In the genomic region with DNA sequence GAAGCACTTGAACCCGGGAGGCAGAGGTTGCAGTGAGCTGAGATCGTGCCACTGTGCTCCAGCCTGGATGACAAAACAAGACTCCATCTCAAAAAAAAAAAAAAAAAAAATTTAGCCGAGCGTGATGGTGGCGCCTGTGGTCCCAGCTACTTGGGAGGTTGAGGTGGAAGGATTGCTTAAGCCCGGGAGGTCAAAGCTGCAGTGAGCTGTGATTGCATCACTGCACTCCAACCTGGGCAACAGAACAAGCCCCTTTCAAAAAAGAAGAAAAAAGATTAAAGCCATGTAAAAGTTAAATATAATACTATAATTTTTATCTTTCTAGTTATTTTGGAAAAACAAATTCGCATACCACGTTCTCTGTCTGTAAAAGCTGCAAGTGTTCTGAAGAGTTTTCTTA, we compare ENCODE assay signal across 8 cellular contexts.
"Had no signal": no experiment of that assay in that cellular context is flagged by ENCODE, and none has a peak within 500 bp of the region (broad histone marks: within the 10 kb centered on the region; RNA-seq: fewer than 3 reads in every experiment).

No MANE protein-coding gene starts in this region.

- H2AFZ ChIP-seq: GM23248 had no signal

- H3K27ac Mint-ChIP-seq: H9 had no signal

- DNase-seq: GM23248, GOT3, H9, HCEC 1CT, IMR-90, KBM-7 had no signal

- FAIRE-seq: H54 had no signal

- H3K27ac ChIP-seq: GM23248, HL-60 had no signal

- H3K9ac ChIP-seq: GM23248 had no signal

- H3K4me1 Mint-ChIP-seq: H9 had no signal

- H3K4me3 ChIP-seq: GM23248 had no signal

- H3K9me3 Mint-ChIP-seq: H9 had no signal

- H3K4me3 Mint-ChIP-seq: H9 had no signal
